Comparison of ENCODE assay signal across 10 cellular contexts in genomic region chr10:71998119-71998839, GRCh38. TPM values are rescaled to one million over a fixed set of nuclear protein-coding genes. Genes with fewer than 3 reads are reported as not detected.
DNase-seq lines count a peak whose midpoint lies in the region; ATAC-seq and TF ChIP-seq lines count a peak whose summit lies in the region.
"Had no signal": no experiment of that assay in that cellular context is flagged by ENCODE, and none has a peak within 500 bp of the region (broad histone marks: within the 10 kb centered on the region; RNA-seq: fewer than 3 reads in every experiment).

No MANE protein-coding gene starts in this region.

- no peaks in the 10 kb centered on the region for H3K27me3 Mint-ChIP-seq in chondrocyte (ENCODE audit: low read depth)
- H3K27me3 Mint-ChIP-seq in natural killer cell treated with Interleukin-12 subunit alpha and Interleukin-12 subunit beta and Interleukin-15 and Interleukin-18, amount 100 ng/mL, for 72 hours, result peaks cover 4 to 5% of the 10 kb centered on the region in 2 donors

- peaks cover 33% of the 10 kb centered on the region for H4K20me1 ChIP-seq in smooth muscle cell (ENCODE audit: low read depth)

- CTCF ChIA-PET in HEK293 (lab: Yijun Ruan, JAX), result interaction anchor here (0.7 to 2.5 kb wide), 5 partner anchors 16 to 130 kb away, joined by 3 to 12 read pairs (median 6); no protein-coding TSS in a partner anchor

- intact Hi-C loops in lower lobe of right lung (cut with DNase I), result no loop called here

- POLR2A ChIA-PET in HEK293 (lab: Yijun Ruan, JAX), result interaction anchor here (1.1 to 1.3 kb wide), 3 partner anchors 24 to 41 kb away, joined by 3 to 4 read pairs (median 3); no protein-coding TSS in a partner anchor

- no peak overlapping the region for H2AFZ ChIP-seq in smooth muscle cell (ENCODE audit: low read depth)

- peaks cover 3% of the 10 kb centered on the region for H3F3A ChIP-seq in smooth muscle cell (ENCODE audit: low read depth)

- peaks cover 38% of the 10 kb centered on the region for H3K79me2 ChIP-seq in smooth muscle cell (ENCODE audit: low read depth)

- H3K36me3 ChIP-seq in HEK293 (ENCODE audit: control insufficient read depth in 2 of 2, insufficient read depth in 1 of 2, low read length in 2 of 2) (no peaks in the 10 kb centered on the region), lower lobe of right lung (no peaks in the 10 kb centered on the region), smooth muscle cell (ENCODE audit: low read depth) (no peaks in the 10 kb centered on the region)

- H3K9ac ChIP-seq in smooth muscle cell (ENCODE audit: low read depth), result no peak overlapping the region

- H3K4me1 Mint-ChIP-seq in chondrocyte (ENCODE audit: low read depth), result peaks cover 69% of the 10 kb centered on the region
- peaks cover 5% of the 10 kb centered on the region in 2 donors for H3K4me1 Mint-ChIP-seq in natural killer cell treated with Interleukin-12 subunit alpha and Interleukin-12 subunit beta and Interleukin-15 and Interleukin-18, amount 100 ng/mL, for 72 hours (ENCODE audit: low read depth in 2 of 2)

- H3K4me3 ChIP-seq in HEK293 (ENCODE audit: low read depth, low read length) (no peak overlapping the region), lower lobe of right lung (no peak overlapping the region), smooth muscle cell (no peak overlapping the region)
- H3K4me3 ChIP-seq: GM12878 had no signal

- H3K4me1 ChIP-seq in HEK293 (ENCODE audit: control insufficient read depth, insufficient read depth, low read length) (peaks cover 12% of the 10 kb centered on the region), lower lobe of right lung (peaks cover 44% of the 10 kb centered on the region), smooth muscle cell (ENCODE audit: low read depth) (peaks cover 12% of the 10 kb centered on the region)

- DNase-seq in chondrocyte (ENCODE audit: low spot score) (no peak), lower lobe of right lung (no peak), smooth muscle cell (lab: John Stamatoyannopoulos, UW; ENCODE audit: unreplicated experiment) (no peak), EL (no peak)
- no peak for DNase-seq in natural killer cell treated with Interleukin-12 subunit alpha and Interleukin-12 subunit beta and Interleukin-15 and Interleukin-18, amount 100 ng/mL, for 72 hours (ENCODE audit: low spot score)
- DNase-seq: NCI-H1105 treated with DMSO at 0.1 percent for 48 hours had no signal

- peak overlapping the region; percentile 57 for H3K4me3 Mint-ChIP-seq in chondrocyte (ENCODE audit: unreplicated experiment)
- H3K4me3 Mint-ChIP-seq in natural killer cell treated with Interleukin-12 subunit alpha and Interleukin-12 subunit beta and Interleukin-15 and Interleukin-18, amount 100 ng/mL, for 72 hours, result no peak overlapping the region

- H3K9me3 ChIP-seq in HEK293 (ENCODE audit: control insufficient read depth, insufficient read depth, low read depth, low read length), result no peaks in the 10 kb centered on the region
- no peaks in the 10 kb centered on the region for H3K9me3 ChIP-seq in lower lobe of right lung
- no peaks in the 10 kb centered on the region for H3K9me3 ChIP-seq in smooth muscle cell (replicated peaks; ENCODE audit: low read depth)

- peak overlapping the region; percentile 77 for H3K4me2 ChIP-seq in smooth muscle cell

- H3K27ac Mint-ChIP-seq in chondrocyte (ENCODE audit: unreplicated experiment), result peak overlapping the region; percentile 99
- H3K27ac Mint-ChIP-seq in natural killer cell treated with Interleukin-12 subunit alpha and Interleukin-12 subunit beta and Interleukin-15 and Interleukin-18, amount 100 ng/mL, for 72 hours, result no peak overlapping the region

- ATAC-seq in lower lobe of right lung, result no peak
- no peak for ATAC-seq in HG03175 (IDR thresholded peaks at IDR 0.05; ENCODE audit: unreplicated experiment)
- no peak for ATAC-seq in natural killer cell treated with Interleukin-12 subunit alpha and Interleukin-12 subunit beta and Interleukin-15 and Interleukin-18, amount 100 ng/mL, for 72 hours
- ATAC-seq in GM21447 (IDR thresholded peaks at IDR 0.05; ENCODE audit: unreplicated experiment), result no peak
- ATAC-seq: GM12878 had no signal

- H3K36me3 Mint-ChIP-seq in chondrocyte (ENCODE audit: low read depth), result peaks cover 1% of the 10 kb centered on the region
- no peaks in the 10 kb centered on the region for H3K36me3 Mint-ChIP-seq in natural killer cell treated with Interleukin-12 subunit alpha and Interleukin-12 subunit beta and Interleukin-15 and Interleukin-18, amount 100 ng/mL, for 72 hours

- H3K9me3 Mint-ChIP-seq in chondrocyte (ENCODE audit: low read depth), result no peaks in the 10 kb centered on the region
- H3K9me3 Mint-ChIP-seq in natural killer cell treated with Interleukin-12 subunit alpha and Interleukin-12 subunit beta and Interleukin-15 and Interleukin-18, amount 100 ng/mL, for 72 hours, result no peaks in the 10 kb centered on the region

- H3K27me3 ChIP-seq in lower lobe of right lung (ENCODE audit: low read depth) (no peaks in the 10 kb centered on the region), smooth muscle cell (ENCODE audit: low read depth) (no peaks in the 10 kb centered on the region)

- TF ChIP-seq CTCF in HEK293 (tag by site-specific recombination; IDR thresholded peaks at IDR 0.05) (no peak), chondrocyte (IDR thresholded peaks at IDR 0.05) (no peak), lower lobe of right lung (IDR thresholded peaks at IDR 0.05) (no peak), smooth muscle cell (IDR thresholded peaks at IDR 0.05; ENCODE audit: borderline replicate concordance, insufficient read depth, poor library complexity, severe bottlenecking) (no peak)

- 91% methylated on average over 14 of the region's 14 CpGs for WGBS in smooth muscle cell (ENCODE audit: low lambda C conversion rate)

- H3K27ac ChIP-seq in HEK293 (ENCODE audit: extremely low read depth, low read depth, low read length) (no peak overlapping the region), lower lobe of right lung (peak overlapping the region; percentile 84), smooth muscle cell (ENCODE audit: low read depth) (peak overlapping the region; percentile 75)

TF ChIP-seq in HEK293, 187 proteins besides CTCF, POLR2A, EP300 and RAD21:
- no peak for TF ChIP-seq ZNF239 (tag by site-specific recombination; IDR thresholded peaks at IDR 0.05)
- TF ChIP-seq ZNF639 (tag by site-specific recombination; IDR thresholded peaks at IDR 0.05), result no peak
- TF ChIP-seq BCL11B (tag by site-specific recombination; IDR thresholded peaks at IDR 0.05; ENCODE audit: low read depth), result no peak
- 0 out of 2 replicates have a peak, but pooled peaks have one; percentile 3 for TF ChIP-seq ZFHX2 (tag by site-specific recombination; conservative IDR thresholded peaks at IDR 0.05)
- 0 out of 2 replicates have a peak, but pooled peaks have one; percentile 36 for TF ChIP-seq KLF17 (tag by site-specific recombination; IDR thresholded peaks at IDR 0.05)
TF ChIP-seq in HEK293: peak in this region for 2.

RNA-seq across cellular contexts. Expression of gene CHST3, which starts 34.1 kb away (rescaled TPM):
- total RNA-seq in chondrocyte (43.9 to 65.4 TPM (median 63.2 TPM) in 3 replicates), lower lobe of right lung (12.0 TPM), smooth muscle cell (10.6 and 13.6 TPM in 2 replicates)
- 7.0 and 8.5 TPM in 2 replicates for polyA plus RNA-seq in smooth muscle cell
- not detected for total RNA-seq in natural killer cell treated with Interleukin-12 subunit alpha and Interleukin-12 subunit beta and Interleukin-15 and Interleukin-18, amount 100 ng/mL, for 72 hours

Comparison
In these comparisons a context has a peak if more than half of its experiments do, and no peak if none do; other contexts are left out.
1. RNA of gene CHST3, which starts 34.1 kb away (total RNA-seq): 43.9 to 65.4 TPM in chondrocyte, 12.0 TPM in lower lobe of right lung (single experiment) and 10.6 to 13.6 TPM in smooth muscle cell; not detected in natural killer cell treated with Interleukin-12 subunit alpha and Interleukin-12 subunit beta and Interleukin-15 and Interleukin-18, amount 100 ng/mL, for 72 hours; every median in the first group is over 10 times any median in the second.